ENCODE assay signal across 1 cellular context in the genomic region with DNA sequence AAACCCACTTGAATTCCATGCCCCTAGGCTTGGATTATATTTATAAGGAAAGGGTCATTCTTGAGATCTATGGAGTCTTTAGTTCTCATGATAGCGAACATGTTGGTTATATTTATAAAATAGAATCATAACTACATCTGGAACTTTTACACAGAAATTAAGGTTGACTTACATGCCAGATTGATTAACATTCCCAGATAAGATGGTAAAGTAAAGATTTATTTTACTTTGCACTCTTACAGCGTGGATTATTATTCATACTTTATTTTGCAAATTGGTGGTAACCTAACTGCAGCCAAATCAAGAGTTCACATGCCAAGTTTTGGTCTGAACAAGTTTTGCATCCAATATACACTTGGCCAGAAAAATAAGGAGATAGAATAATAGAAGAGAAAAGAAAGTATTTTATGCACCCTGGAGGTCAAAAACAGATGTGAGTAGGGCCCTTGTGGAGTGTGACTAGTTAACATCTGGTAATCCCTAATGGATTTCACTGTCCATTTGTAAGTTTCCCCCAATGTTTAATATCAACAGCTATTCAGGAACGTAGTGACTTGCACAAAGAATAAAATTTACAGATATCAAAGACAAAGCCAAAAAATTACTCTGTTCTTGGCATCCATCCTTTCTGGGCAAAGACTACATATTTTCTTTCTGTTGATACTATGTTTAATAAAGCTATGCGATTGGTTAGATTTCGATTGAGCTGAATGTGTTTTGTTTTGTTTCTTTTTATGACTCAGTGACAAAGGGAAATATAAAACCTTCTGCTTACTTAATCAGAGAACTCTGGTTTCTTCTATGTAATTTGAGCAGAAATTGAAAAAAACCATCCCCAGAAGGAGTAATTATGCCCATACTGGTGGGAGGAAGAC.
A peak's percentile ranks its signal among the peaks of the same experiment; 100 is the strongest.
TF ChIP-seq lines count a peak whose summit lies in the region.

No MANE protein-coding gene starts in this region.

TF ChIP-seq in SK-N-SH, 30 proteins besides CTCF, POLR2A, EP300 and RAD21 (continued from another document):
- TF ChIP-seq, protein P1, sequence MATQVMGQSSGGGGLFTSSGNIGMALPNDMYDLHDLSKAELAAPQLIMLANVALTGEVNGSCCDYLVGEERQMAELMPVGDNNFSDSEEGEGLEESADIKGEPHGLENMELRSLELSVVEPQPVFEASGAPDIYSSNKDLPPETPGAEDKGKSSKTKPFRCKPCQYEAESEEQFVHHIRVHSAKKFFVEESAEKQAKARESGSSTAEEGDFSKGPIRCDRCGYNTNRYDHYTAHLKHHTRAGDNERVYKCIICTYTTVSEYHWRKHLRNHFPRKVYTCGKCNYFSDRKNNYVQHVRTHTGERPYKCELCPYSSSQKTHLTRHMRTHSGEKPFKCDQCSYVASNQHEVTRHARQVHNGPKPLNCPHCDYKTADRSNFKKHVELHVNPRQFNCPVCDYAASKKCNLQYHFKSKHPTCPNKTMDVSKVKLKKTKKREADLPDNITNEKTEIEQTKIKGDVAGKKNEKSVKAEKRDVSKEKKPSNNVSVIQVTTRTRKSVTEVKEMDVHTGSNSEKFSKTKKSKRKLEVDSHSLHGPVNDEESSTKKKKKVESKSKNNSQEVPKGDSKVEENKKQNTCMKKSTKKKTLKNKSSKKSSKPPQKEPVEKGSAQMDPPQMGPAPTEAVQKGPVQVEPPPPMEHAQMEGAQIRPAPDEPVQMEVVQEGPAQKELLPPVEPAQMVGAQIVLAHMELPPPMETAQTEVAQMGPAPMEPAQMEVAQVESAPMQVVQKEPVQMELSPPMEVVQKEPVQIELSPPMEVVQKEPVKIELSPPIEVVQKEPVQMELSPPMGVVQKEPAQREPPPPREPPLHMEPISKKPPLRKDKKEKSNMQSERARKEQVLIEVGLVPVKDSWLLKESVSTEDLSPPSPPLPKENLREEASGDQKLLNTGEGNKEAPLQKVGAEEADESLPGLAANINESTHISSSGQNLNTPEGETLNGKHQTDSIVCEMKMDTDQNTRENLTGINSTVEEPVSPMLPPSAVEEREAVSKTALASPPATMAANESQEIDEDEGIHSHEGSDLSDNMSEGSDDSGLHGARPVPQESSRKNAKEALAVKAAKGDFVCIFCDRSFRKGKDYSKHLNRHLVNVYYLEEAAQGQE (IDR thresholded peaks at IDR 0.05; ENCODE audit: low read depth, low read length): no peak
- TF ChIP-seq MXI1 (IDR thresholded peaks at IDR 0.05; ENCODE audit: low read depth, low read length) (no peak), RCOR1 (IDR thresholded peaks at IDR 0.05; ENCODE audit: low read length) (no peak), FOSL2 (IDR thresholded peaks at IDR 0.05; ENCODE audit: borderline replicate concordance, low read depth) (no peak), FOXJ3 (CRISPR knock-in tag; IDR thresholded peaks at IDR 0.05) (no peak), GABPA (IDR thresholded peaks at IDR 0.05; ENCODE audit: low read depth) (no peak), RXRA (IDR thresholded peaks at IDR 0.05; ENCODE audit: borderline replicate concordance, low read depth) (no peak), TAF1 (IDR thresholded peaks at IDR 0.05; ENCODE audit: borderline replicate concordance, low read depth, low read length) (no peak), YY1 (IDR thresholded peaks at IDR 0.05; ENCODE audit: low read depth) (no peak), ELF1 (IDR thresholded peaks at IDR 0.05) (no peak), SMC3 (IDR thresholded peaks at IDR 0.05; ENCODE audit: low read depth, low read length) (no peak), TCF12 (IDR thresholded peaks at IDR 0.05) (peak; percentile 73), EZH2phosphoT487 (IDR thresholded peaks at IDR 0.05; ENCODE audit: borderline replicate concordance, low read depth) (no peak), GATA2 (CRISPR knock-in tag; IDR thresholded peaks at IDR 0.05) (no peak), TEAD4 (IDR thresholded peaks at IDR 0.05; ENCODE audit: borderline replicate concordance, insufficient read depth) (peak; percentile 29; the same call in 1 of the 2 replicates), CHD2 (IDR thresholded peaks at IDR 0.05; ENCODE audit: low read length, partially characterized antibody) (no peak), RFX5 (IDR thresholded peaks at IDR 0.05; ENCODE audit: low read length) (no peak), NRF1 (IDR thresholded peaks at IDR 0.05; ENCODE audit: low read depth, low read length) (no peak), JUND (IDR thresholded peaks at IDR 0.05) (peak; percentile 33; the same call in 1 of the 2 replicates)
- TF ChIP-seq, protein P2, sequence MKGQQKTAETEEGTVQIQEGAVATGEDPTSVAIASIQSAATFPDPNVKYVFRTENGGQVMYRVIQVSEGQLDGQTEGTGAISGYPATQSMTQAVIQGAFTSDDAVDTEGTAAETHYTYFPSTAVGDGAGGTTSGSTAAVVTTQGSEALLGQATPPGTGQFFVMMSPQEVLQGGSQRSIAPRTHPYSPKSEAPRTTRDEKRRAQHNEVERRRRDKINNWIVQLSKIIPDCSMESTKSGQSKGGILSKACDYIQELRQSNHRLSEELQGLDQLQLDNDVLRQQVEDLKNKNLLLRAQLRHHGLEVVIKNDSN (IDR thresholded peaks at IDR 0.05; ENCODE audit: borderline replicate concordance, low read depth): no peak
- TF ChIP-seq, protein P3, sequence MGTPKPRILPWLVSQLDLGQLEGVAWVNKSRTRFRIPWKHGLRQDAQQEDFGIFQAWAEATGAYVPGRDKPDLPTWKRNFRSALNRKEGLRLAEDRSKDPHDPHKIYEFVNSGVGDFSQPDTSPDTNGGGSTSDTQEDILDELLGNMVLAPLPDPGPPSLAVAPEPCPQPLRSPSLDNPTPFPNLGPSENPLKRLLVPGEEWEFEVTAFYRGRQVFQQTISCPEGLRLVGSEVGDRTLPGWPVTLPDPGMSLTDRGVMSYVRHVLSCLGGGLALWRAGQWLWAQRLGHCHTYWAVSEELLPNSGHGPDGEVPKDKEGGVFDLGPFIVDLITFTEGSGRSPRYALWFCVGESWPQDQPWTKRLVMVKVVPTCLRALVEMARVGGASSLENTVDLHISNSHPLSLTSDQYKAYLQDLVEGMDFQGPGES (IDR thresholded peaks at IDR 0.05; ENCODE audit: low read depth, low read length): no peak
- TF ChIP-seq, protein P4, sequence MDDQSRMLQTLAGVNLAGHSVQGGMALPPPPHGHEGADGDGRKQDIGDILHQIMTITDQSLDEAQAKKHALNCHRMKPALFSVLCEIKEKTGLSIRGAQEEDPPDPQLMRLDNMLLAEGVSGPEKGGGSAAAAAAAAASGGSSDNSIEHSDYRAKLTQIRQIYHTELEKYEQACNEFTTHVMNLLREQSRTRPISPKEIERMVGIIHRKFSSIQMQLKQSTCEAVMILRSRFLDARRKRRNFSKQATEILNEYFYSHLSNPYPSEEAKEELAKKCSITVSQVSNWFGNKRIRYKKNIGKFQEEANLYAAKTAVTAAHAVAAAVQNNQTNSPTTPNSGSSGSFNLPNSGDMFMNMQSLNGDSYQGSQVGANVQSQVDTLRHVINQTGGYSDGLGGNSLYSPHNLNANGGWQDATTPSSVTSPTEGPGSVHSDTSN (IDR thresholded peaks at IDR 0.05): peak; percentile 59; the same call in 1 of the 2 replicates
- TF ChIP-seq, protein P5, sequence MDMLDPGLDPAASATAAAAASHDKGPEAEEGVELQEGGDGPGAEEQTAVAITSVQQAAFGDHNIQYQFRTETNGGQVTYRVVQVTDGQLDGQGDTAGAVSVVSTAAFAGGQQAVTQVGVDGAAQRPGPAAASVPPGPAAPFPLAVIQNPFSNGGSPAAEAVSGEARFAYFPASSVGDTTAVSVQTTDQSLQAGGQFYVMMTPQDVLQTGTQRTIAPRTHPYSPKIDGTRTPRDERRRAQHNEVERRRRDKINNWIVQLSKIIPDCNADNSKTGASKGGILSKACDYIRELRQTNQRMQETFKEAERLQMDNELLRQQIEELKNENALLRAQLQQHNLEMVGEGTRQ (IDR thresholded peaks at IDR 0.05; ENCODE audit: borderline replicate concordance, low read depth, low read length): no peak
